16 cellular contexts compared by ENCODE assay signal in genomic region chr12:108478611-108479010, GRCh38. TPM values are rescaled to one million over a fixed set of nuclear protein-coding genes. Genes with fewer than 3 reads are reported as not detected.
DNase-seq lines count a peak whose midpoint lies in the region; ATAC-seq, FAIRE-seq and TF ChIP-seq lines count a peak whose summit lies in the region.
"Had no signal": no experiment of that assay in that cellular context is flagged by ENCODE, and none has a peak within 500 bp of the region (broad histone marks: within the 10 kb centered on the region; RNA-seq: fewer than 3 reads in every experiment).

No MANE protein-coding gene starts in this region.

- POLR2A ChIA-PET in K562 (lab: Yijun Ruan, JAX), result interaction anchor here (0.7 kb wide), 1 partner anchor 28 kb away, joined by 4 read pairs; no protein-coding TSS in a partner anchor

- 0 out of 2 replicates have a peak, but pooled peaks cover 5% of the 10 kb centered on the region for H3K4me1 ChIP-seq in BLaER1
- peaks cover 6 to 40% of the 10 kb centered on the region in 2 experiments; a peak in 4 of 5 replicates for H3K4me1 ChIP-seq in K562 (replicated peaks in 1 of 2; ENCODE audit: control insufficient read depth in 2 of 2, insufficient read depth in 2 of 2, low read length in 2 of 2)
- H3K4me1 ChIP-seq in MM.1S (ENCODE audit: low read length), result no peaks in the 10 kb centered on the region
- H3K4me1 ChIP-seq: HAP-1 had no signal

- no peak for TF ChIP-seq RAD21 in K562 (CRISPR knock-in tag; conservative IDR thresholded peaks at IDR 0.05 in 1 of 2, IDR thresholded peaks at IDR 0.05 in 1 of 2)

- H3K27ac ChIP-seq in 22Rv1 (peak overlapping the region; percentile 54), BLaER1 (no peak overlapping the region), K562 (ENCODE audit: extremely low read depth, low read depth, low read length) (no peak overlapping the region), MM.1S (ENCODE audit: low read length) (no peak overlapping the region)
- H3K27ac ChIP-seq: SK-N-MC had no signal

- H3F3A ChIP-seq in MM.1S (ENCODE audit: insufficient read depth, low read length), result no peaks in the 10 kb centered on the region

- TF ChIP-seq POLR2A in K562 (conservative IDR thresholded peaks at IDR 0.05), result no peak

- H3K4me3 ChIP-seq in BLaER1, result no peak overlapping the region
- no peak overlapping the region for H3K4me3 ChIP-seq in K562
- H3K4me3 ChIP-seq in MM.1S (ENCODE audit: low read length), result no peak overlapping the region
- H3K4me3 ChIP-seq: HAP-1, SK-N-MC had no signal

- no peaks in the 10 kb centered on the region for H4K20me1 ChIP-seq in BLaER1
- H4K20me1 ChIP-seq in K562 (replicated peaks; ENCODE audit: control insufficient read depth, insufficient read depth, low read length), result no peaks in the 10 kb centered on the region
- no peaks in the 10 kb centered on the region for H4K20me1 ChIP-seq in MM.1S (ENCODE audit: insufficient read depth, low read length)

- H3K9me1 ChIP-seq in K562 (ENCODE audit: control insufficient read depth, insufficient read depth, low read length), result no peaks in the 10 kb centered on the region

- FAIRE-seq in K562 (lab: Jason Lieb, UNC), result no peak

- CTCF ChIA-PET in K562 (lab: Yijun Ruan, JAX; ENCODE audit: low intra/inter-chr PET ratio), result no interaction called here

- TF ChIP-seq EP300 in K562 (IDR thresholded peaks at IDR 0.05; ENCODE audit: low read length), result no peak

- H3K9ac ChIP-seq in BLaER1, result no peak overlapping the region
- H3K9ac ChIP-seq in K562 (ENCODE audit: insufficient read depth in 1 of 2, low read depth in 2 of 2, low read length in 2 of 2), result no peak overlapping the region
- no peak overlapping the region for H3K9ac ChIP-seq in MM.1S (ENCODE audit: low read length)

- no peak for ATAC-seq in K562

- H3K9me2 ChIP-seq in MM.1S (replicated peaks; ENCODE audit: insufficient read depth, low read length), result no peaks in the 10 kb centered on the region

- no TSS peak for BruUV-seq in K562 (replicated peaks; lab: Mats Ljungman, UMichigan)

- DNase-seq in LoVo (ENCODE audit: low spot score), result peak; percentile 29
- no peak for DNase-seq in K562 (ENCODE audit: extremely low read depth in 1 of 4, low spot score in 3 of 4)
- DNase-seq in Ammon's horn (ENCODE audit: low spot score), result no peak
- no peak for DNase-seq in NCI-H526 (lab: John Stamatoyannopoulos, UW)
- DNase-seq in UCSD-AML1 (lab: John Stamatoyannopoulos, UW; ENCODE audit: unreplicated experiment), result no peak
- no peak for DNase-seq in MM.1S
- DNase-seq: DND-41, GDM1, NCI-H1417 treated with DMSO at 0.1 percent for 48 hours, NCI-H1930, NCI-H526 treated with DMSO at 0.1 percent for 48 hours, Right ventricle myocardium superior had no signal

- intact Hi-C loops in K562 (cut with micrococcal nuclease), result no loop called here

- no peaks in the 10 kb centered on the region for H3K27me3 ChIP-seq in BLaER1
- 0 out of 5 replicates have a peak, but pooled peaks cover 0 to 2% of the 10 kb centered on the region in 2 experiments for H3K27me3 ChIP-seq in K562 (ENCODE audit: control insufficient read depth in 2 of 2, insufficient read depth in 2 of 2, low read length in 2 of 2)
- H3K27me3 ChIP-seq in MM.1S (replicated peaks; ENCODE audit: insufficient read depth, low read length), result no peaks in the 10 kb centered on the region; the same call in 1 of the 2 replicates

- WGBS in K562 (ENCODE audit: insufficient coverage, low coverage, missing lambda C conversion rate), result 43% methylated on average over 7 of the region's 7 CpGs

- H3K79me2 ChIP-seq in K562 (ENCODE audit: control insufficient read depth, insufficient read depth, low read length) (no peaks in the 10 kb centered on the region), MM.1S (ENCODE audit: low read length) (no peaks in the 10 kb centered on the region)

- in situ Hi-C loops in K562 (cut with MboI), result no loop called here

- TF ChIP-seq CTCF in 22Rv1 (IDR thresholded peaks at IDR 0.05) (no peak), K562 (IDR thresholded peaks at IDR 0.05 in 2 of 3, conservative IDR thresholded peaks at IDR 0.05 in 1 of 3; ENCODE audit: insufficient read depth in 2 of 3, low read depth in 1 of 3, low read length in 3 of 3) (no peak), MM.1S (IDR thresholded peaks at IDR 0.05; ENCODE audit: low read length) (no peak)

- H2AFZ ChIP-seq in K562 (ENCODE audit: low read depth, low read length) (peak overlapping the region; percentile 18), MM.1S (ENCODE audit: low read length) (no peak overlapping the region)

- H3K9me3 ChIP-seq in BLaER1 (no peaks in the 10 kb centered on the region), K562 (replicated peaks; ENCODE audit: control insufficient read depth, insufficient read depth, low read depth, low read length) (peaks cover 4% of the 10 kb centered on the region; the same call in 1 of the 2 replicates), MM.1S (replicated peaks; ENCODE audit: insufficient read depth, low read length) (no peaks in the 10 kb centered on the region)
- H3K9me3 ChIP-seq: HAP-1 had no signal

- 0 out of 2 replicates have a peak overlapping the region, but pooled peaks have one; percentile 5 for H3K4me2 ChIP-seq in BLaER1
- no peak overlapping the region for H3K4me2 ChIP-seq in K562 (ENCODE audit: insufficient read depth, low read length)
- no peak overlapping the region for H3K4me2 ChIP-seq in MM.1S (ENCODE audit: low read depth, low read length)

- H3K36me3 ChIP-seq in BLaER1 (no peaks in the 10 kb centered on the region), K562 (ENCODE audit: control insufficient read depth, insufficient read depth, low read length) (no peaks in the 10 kb centered on the region), MM.1S (replicated peaks; ENCODE audit: insufficient read depth, low read length) (no peaks in the 10 kb centered on the region)
- H3K36me3 ChIP-seq: HAP-1 had no signal

TF ChIP-seq in K562, 482 proteins besides CTCF, POLR2A, EP300 and RAD21:
- TF ChIP-seq ZKSCAN1 (IDR thresholded peaks at IDR 0.05; ENCODE audit: low read depth, low read length), result peak; percentile 56
- no peak for TF ChIP-seq GATA2 (CRISPR knock-in tag; IDR thresholded peaks at IDR 0.05)
- TF ChIP-seq L3MBTL2 (IDR thresholded peaks at IDR 0.05), result peak; percentile 26; the same call in 1 of the 2 replicates
- no peak for TF ChIP-seq E2F6 (IDR thresholded peaks at IDR 0.05; ENCODE audit: borderline replicate concordance in 1 of 2, extremely low read depth in 1 of 2, insufficient read depth in 1 of 2, insufficient read length in 1 of 2, low read depth in 1 of 2, low read length in 1 of 2, poor library complexity in 1 of 2, severe bottlenecking in 1 of 2)
- no peak for TF ChIP-seq JUN (IDR thresholded peaks at IDR 0.05; ENCODE audit: borderline replicate concordance, low read depth, low read length)
- no peak for TF ChIP-seq JUN (CRISPR knock-in tag; IDR thresholded peaks at IDR 0.05; ENCODE audit: borderline replicate concordance)
- no peak for TF ChIP-seq TSHZ1 (CRISPR knock-in tag; IDR thresholded peaks at IDR 0.05)
- TF ChIP-seq ZFPM2 (CRISPR knock-in tag; IDR thresholded peaks at IDR 0.05), result no peak

RNA-seq across cellular contexts. Expression of gene FICD, which starts 36.5 kb away (rescaled TPM):
- total RNA-seq in K562 (2011; cell fraction: chromatin; rRNA removed; ENCODE audit: low replicate concordance), result 9.7 and 12.2 TPM in 2 replicates
- total RNA-seq in K562 (2011; cell fraction: nucleolus; rRNA removed), result 11.8 and 12.1 TPM in 2 replicates
- total RNA-seq in K562 (2011; cell fraction: nucleoplasm; rRNA removed), result 5.6 and 7.8 TPM in 2 replicates
- total RNA-seq in K562 (2014; rRNA removed) (3.1 and 4.5 TPM in 2 replicates), K562 (2014; rRNA removed; fragmentation: Illumina TruSeq; extraction: Trizol) (1.9 TPM in 2 replicates), K562 (2015; rRNA removed; fragmentation: Illumina TruSeq; extraction: Trizol) (2.8 and 3.1 TPM in 2 replicates), K562 (2021) (3.0 and 3.4 TPM in 2 replicates)
- polyA plus RNA-seq in K562 (2011; rRNA removed) (0.80 and 0.88 TPM in 2 replicates), K562 (2014; fragmentation: Illumina TruSeq; extraction: Trizol) (1.6 and 2.0 TPM in 2 replicates), K562 (2014; fragmentation: Nextera tagmentation; extraction: Ambion mirVana) (1 to 10 TPM; 1.1 to 1.2 TPM), K562 (2014; rRNA removed) (2.1 and 2.7 TPM in 2 replicates)
- 1.1 and 1.2 TPM in 2 replicates for polyA plus RNA-seq in K562 (2011; cell fraction: cytosol; rRNA removed)
- polyA plus RNA-seq in K562 (2011; cell fraction: nucleus; rRNA removed), result 4.7 and 6.8 TPM in 2 replicates
- polyA plus RNA-seq in K562 (2012), result 2.4 and 5.0 TPM in 2 replicates
- polyA minus RNA-seq in K562 (2011; rRNA and poly(A)+ RNA removed), result 2.9 and 3.9 TPM in 2 replicates
- 2.1 and 3.6 TPM in 2 replicates for polyA minus RNA-seq in K562 (2011; cell fraction: cytosol; rRNA and poly(A)+ RNA removed)
- 8.3 and 11.3 TPM in 2 replicates for polyA minus RNA-seq in K562 (2011; cell fraction: nucleus; rRNA and poly(A)+ RNA removed)
